ENCODE assay signal across 8 cellular contexts in the genomic region with DNA sequence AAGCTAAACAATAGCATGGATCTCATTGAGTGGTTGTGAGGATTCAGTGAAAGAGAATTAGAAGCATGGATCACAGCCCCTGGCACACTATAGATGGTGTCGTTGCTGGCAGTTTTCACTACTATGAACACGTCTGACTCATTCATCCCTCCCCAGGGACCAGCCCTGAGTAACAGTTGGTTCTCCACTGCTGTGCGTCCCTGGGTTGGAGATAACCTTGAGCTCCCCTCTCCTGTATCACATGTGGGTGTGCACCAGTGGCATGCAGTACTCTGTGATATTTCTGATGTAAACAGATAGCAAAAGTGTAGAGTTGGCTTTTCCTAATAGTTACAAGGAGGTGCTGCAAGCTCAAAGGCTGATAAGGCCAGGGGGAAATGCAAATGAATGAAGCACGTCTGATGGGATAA. TPM values are rescaled to one million over a fixed set of nuclear protein-coding genes. Genes with fewer than 3 reads are reported as not detected.
A peak's percentile ranks its signal among the peaks of the same experiment; 100 is the strongest.
DNase-seq lines count a peak whose midpoint lies in the region; ATAC-seq and TF ChIP-seq lines count a peak whose summit lies in the region.

No MANE protein-coding gene starts in this region.

- H4K20me1 ChIP-seq in Karpas-422 (ENCODE audit: insufficient read depth, low read depth, low read length) (no peaks in the 10 kb centered on the region), fibroblast of lung (ENCODE audit: control insufficient read depth, extremely low read depth, insufficient read depth, low read length) (no peaks in the 10 kb centered on the region)

- H3K36me3 ChIP-seq in BE2C (no peaks in the 10 kb centered on the region), Karpas-422 (ENCODE audit: insufficient read depth, low read length) (no peaks in the 10 kb centered on the region), fibroblast of lung (ENCODE audit: control insufficient read depth, insufficient read depth, low read length) (no peaks in the 10 kb centered on the region)

- CTCF ChIA-PET in GM10248 (lab: Yijun Ruan, JAX) = interaction anchor here (0.8 to 2.6 kb wide), 11 partner anchors 9 to 81 kb away, joined by 3 to 11 read pairs (median 5); a partner anchor contains a TSS

- H3K4me1 ChIP-seq in BE2C = no peaks in the 10 kb centered on the region
- H3K4me1 ChIP-seq in Karpas-422 (ENCODE audit: low read length) = peaks cover 43% of the 10 kb centered on the region
- no peaks in the 10 kb centered on the region for H3K4me1 ChIP-seq in fibroblast of lung (ENCODE audit: control insufficient read depth, extremely low read depth, insufficient read depth, low read length)

- H3K4me3 ChIP-seq in BE2C (ENCODE audit: low read depth, low read length) = no peak overlapping the region
- no peak overlapping the region for H3K4me3 ChIP-seq in Karpas-422 (ENCODE audit: low read length)
- no peak overlapping the region for H3K4me3 ChIP-seq in fibroblast of lung (replicated peaks in 1 of 4; ENCODE audit: control extremely low read depth in 1 of 4, insufficient read depth in 1 of 4, low read depth in 3 of 4, low read length in 4 of 4)

- peak overlapping the region in 5 of 10 donors; percentile 7 to 65 (median 57) for H3K27ac Mint-ChIP-seq in naive thymus-derived CD8-positive, alpha-beta T cell

- no peak overlapping the region for H3K9ac ChIP-seq in Karpas-422 (ENCODE audit: low read length)
- no peak overlapping the region for H3K9ac ChIP-seq in fibroblast of lung (ENCODE audit: insufficient read depth, low read length)

- TF ChIP-seq CTCF in BE2C (IDR thresholded peaks at IDR 0.05; ENCODE audit: low read depth, low read length) = no peak
- TF ChIP-seq CTCF in fibroblast of lung (conservative IDR thresholded peaks at IDR 0.05 in 1 of 2, IDR thresholded peaks at IDR 0.05 in 1 of 2; ENCODE audit: low read depth in 1 of 2, low read length in 2 of 2) = no peak
- TF ChIP-seq CTCF in GM10248 (IDR thresholded peaks at IDR 0.05; ENCODE audit: control extremely low read depth, extremely low read depth, low read depth, missing control alignments) = no peak

- H3K9me3 ChIP-seq in BE2C = no peaks in the 10 kb centered on the region
- no peaks in the 10 kb centered on the region for H3K9me3 ChIP-seq in Karpas-422 (ENCODE audit: low read length)
- no peaks in the 10 kb centered on the region for H3K9me3 ChIP-seq in fibroblast of lung (ENCODE audit: control insufficient read depth, insufficient read depth, low read depth, low read length)

- ATAC-seq in GM19468 (IDR thresholded peaks at IDR 0.05; ENCODE audit: extremely low read depth, unreplicated experiment) = peak; percentile 44
- no peak for ATAC-seq in naive thymus-derived CD8-positive, alpha-beta T cell

- no peaks in the 10 kb centered on the region for H3K9me3 Mint-ChIP-seq in naive thymus-derived CD8-positive, alpha-beta T cell

- H3K9me2 ChIP-seq in Karpas-422 (replicated peaks; ENCODE audit: insufficient read depth, low read length) = no peaks in the 10 kb centered on the region

- DNase-seq in BE2C (peak; percentile 68), Karpas-422 (peak; percentile 77), fibroblast of lung (ENCODE audit: low read depth in 2 of 2) (peak; percentile 23 to 36), NCI-H146 treated with DMSO at 0.1 percent for 48 hours (lab: John Stamatoyannopoulos, UW; ENCODE audit: unreplicated experiment) (no peak), GM10248 (ENCODE audit: extremely low spot score) (no peak), Ammon's horn (ENCODE audit: low spot score) (no peak)
- DNase-seq in naive thymus-derived CD8-positive, alpha-beta T cell = no peak

- H3K27me3 ChIP-seq in BE2C (no peaks in the 10 kb centered on the region), Karpas-422 (ENCODE audit: low read length) (no peaks in the 10 kb centered on the region), fibroblast of lung (ENCODE audit: control insufficient read depth, insufficient read depth, low read length) (no peaks in the 10 kb centered on the region)

- H3K27me3 Mint-ChIP-seq in naive thymus-derived CD8-positive, alpha-beta T cell = no peaks in the 10 kb centered on the region

- POLR2A ChIA-PET in GM10248 (lab: Yijun Ruan, JAX) = no interaction called here
- POLR2A ChIA-PET in naive thymus-derived CD8-positive, alpha-beta T cell (lab: Charles Lee) = interaction anchor here (1.2 to 23.9 kb wide), 4 partner anchors 10 to 29 kb away, joined by 3 to 687 read pairs (median 21); a partner anchor contains a TSS

- H3K4me2 ChIP-seq in Karpas-422 (ENCODE audit: low read depth, low read length, poor library complexity, severe bottlenecking) (peak overlapping the region; percentile 46), fibroblast of lung (ENCODE audit: extremely low read depth, insufficient read depth, low read length) (no peak overlapping the region)

- H3K27ac ChIP-seq in Karpas-422 (ENCODE audit: low read length) (no peak overlapping the region), fibroblast of lung (ENCODE audit: insufficient read depth, low read length) (no peak overlapping the region)

- H3K4me3 Mint-ChIP-seq in naive thymus-derived CD8-positive, alpha-beta T cell = no peak overlapping the region

- H3K4me1 Mint-ChIP-seq in naive thymus-derived CD8-positive, alpha-beta T cell = peaks cover 38 to 85% (median 80%) of the 10 kb centered on the region in 4 donors

- H3K36me3 Mint-ChIP-seq in naive thymus-derived CD8-positive, alpha-beta T cell = no peaks in the 10 kb centered on the region

- no peaks in the 10 kb centered on the region for H3K79me2 ChIP-seq in Karpas-422 (ENCODE audit: low read length)
- no peaks in the 10 kb centered on the region for H3K79me2 ChIP-seq in fibroblast of lung (ENCODE audit: control insufficient read depth, insufficient read depth, low read length)

- H2AFZ ChIP-seq in Karpas-422 (ENCODE audit: low read length) (no peak overlapping the region), fibroblast of lung (ENCODE audit: low read length) (no peak overlapping the region)

RNA-seq across cellular contexts. Expression of a gene that starts 8.8 kb away (rescaled TPM):
- not detected for polyA plus RNA-seq in BE2C (2012; ENCODE audit: insufficient read depth, insufficient read length, low read depth)
- total RNA-seq in Karpas-422 (2014; rRNA removed; shearing (Covaris generic); ENCODE audit: low replicate concordance) = 0.22 and 0.82 TPM in 2 replicates
- total RNA-seq in fibroblast of lung = under 0.01 TPM in 1 of 2 replicates, not detected in the other
- not detected in 2 replicates for polyA plus RNA-seq in fibroblast of lung
- not detected in 2 replicates for polyA plus RNA-seq in fibroblast of lung (2012)
- polyA minus RNA-seq in fibroblast of lung (ENCODE audit: low replicate concordance) = not detected in 2 replicates
- 100 to 1,000 TPM; 299 to 311 TPM for total RNA-seq in naive thymus-derived CD8-positive, alpha-beta T cell
- polyA plus RNA-seq in naive thymus-derived CD8-positive, alpha-beta T cell = 100 to 1,000 TPM; 119 to 227 (median 198) TPM

Comparison
In these comparisons a context has a peak if more than half of its experiments do, and no peak if none do; other contexts are left out.
1. DNase-seq: peak in BE2C (single experiment), Karpas-422 (single experiment) and fibroblast of lung (2 of 2); none in NCI-H146 treated with DMSO at 0.1 percent for 48 hours (single experiment), GM10248 (single experiment), Ammon's horn (single experiment) and naive thymus-derived CD8-positive, alpha-beta T cell (0 of 10).
2. RNA of a gene that starts 8.8 kb away (total RNA-seq): 299 to 311 TPM in naive thymus-derived CD8-positive, alpha-beta T cell; 0.22 to 0.82 TPM in Karpas-422 and under 0.01 TPM in fibroblast of lung; every median in the first group is over 100 times any median in the second.